In the genomic region with DNA sequence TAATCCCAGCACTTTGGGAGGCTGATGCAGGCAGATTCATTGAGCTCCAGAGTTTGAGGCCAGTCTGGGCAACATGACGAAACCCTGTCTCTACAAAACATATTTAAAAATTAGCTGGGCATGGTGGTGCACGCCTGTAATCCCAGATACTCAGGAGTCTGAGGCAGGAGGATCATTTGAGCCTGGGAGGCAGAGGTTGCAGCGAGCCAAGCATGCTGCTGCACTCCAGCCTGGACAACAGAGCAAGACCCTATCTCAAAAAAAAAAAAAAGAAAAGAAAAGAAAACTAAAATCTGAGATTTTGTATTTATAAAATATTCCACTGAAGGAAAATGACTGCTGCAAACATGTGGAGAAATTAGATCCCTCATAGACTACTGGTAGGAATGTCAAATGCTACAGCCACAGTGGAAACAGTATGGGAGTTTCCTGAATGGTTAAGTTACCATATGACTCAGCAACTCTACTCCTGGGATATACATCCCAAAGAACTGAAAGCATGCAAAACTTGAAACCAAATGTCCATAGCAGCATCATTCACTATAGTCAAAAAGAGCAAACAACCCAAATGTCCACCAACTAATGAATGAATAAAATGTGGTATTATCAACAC, we compare ENCODE assay signal across 12 cellular contexts.
DNase-seq lines count a peak whose midpoint lies in the region; ATAC-seq, FAIRE-seq and TF ChIP-seq lines count a peak whose summit lies in the region.
"Had no signal": no experiment of that assay in that cellular context is flagged by ENCODE, and none has a peak within 500 bp of the region (broad histone marks: within the 10 kb centered on the region; RNA-seq: fewer than 3 reads in every experiment).

No MANE protein-coding gene starts in this region.

- H3K27ac ChIP-seq in endothelial cell of umbilical vein (ENCODE audit: insufficient read depth, low read depth, low read length) (peak overlapping the region; percentile 56), osteoblast (ENCODE audit: low read depth, low read length) (peak overlapping the region; percentile 48)
- H3K27ac ChIP-seq: thoracic aorta had no signal

- intact Hi-C loops in endothelial cell of umbilical vein (cut with micrococcal nuclease) (no loop called here), natural killer cell (cut with micrococcal nuclease) (no loop called here)

- H3K79me2 ChIP-seq in endothelial cell of umbilical vein (ENCODE audit: control insufficient read depth, insufficient read depth, low read length): no peaks in the 10 kb centered on the region
- no peaks in the 10 kb centered on the region for H3K79me2 ChIP-seq in osteoblast (ENCODE audit: insufficient read depth, low read length)

- peak in 1 of 2 donors; percentile 14 for TF ChIP-seq CTCF in endothelial cell of umbilical vein (IDR thresholded peaks at IDR 0.05; ENCODE audit: extremely low read depth in 1 of 2, insufficient read depth in 1 of 2, low read depth in 1 of 2, low read length in 2 of 2)
- peak; percentile 58 for TF ChIP-seq CTCF in osteoblast (IDR thresholded peaks at IDR 0.05; ENCODE audit: extremely low read depth, low read depth, low read length)
- TF ChIP-seq CTCF in natural killer cell (IDR thresholded peaks at IDR 0.05): no peak

- no peak overlapping the region for H3K9ac ChIP-seq in endothelial cell of umbilical vein (replicated peaks; ENCODE audit: extremely low read depth, insufficient read depth, low read length)

- H4K20me1 ChIP-seq in endothelial cell of umbilical vein (replicated peaks; ENCODE audit: control insufficient read depth, extremely low read depth, insufficient read depth, low read length): no peaks in the 10 kb centered on the region
- H4K20me1 ChIP-seq in osteoblast (ENCODE audit: insufficient read depth, low read length): peaks cover 14% of the 10 kb centered on the region

- no peaks in the 10 kb centered on the region for H3K27me3 ChIP-seq in endothelial cell of umbilical vein (ENCODE audit: control insufficient read depth in 2 of 2, insufficient read depth in 2 of 2, low read length in 2 of 2)
- no peaks in the 10 kb centered on the region for H3K27me3 ChIP-seq in osteoblast (ENCODE audit: insufficient read depth, low read length)

- no peaks in the 10 kb centered on the region for H3K27me3 Mint-ChIP-seq in natural killer cell (ENCODE audit: low read depth in 2 of 2)

- no peak overlapping the region for H3K4me3 Mint-ChIP-seq in natural killer cell
- H3K4me3 Mint-ChIP-seq: neural crest cell had no signal

- POLR2A ChIA-PET in endothelial cell of umbilical vein (lab: Charles Lee): no interaction called here

- H3K36me3 ChIP-seq in endothelial cell of umbilical vein (ENCODE audit: control insufficient read depth in 2 of 2, extremely low read depth in 1 of 2, insufficient read depth in 2 of 2, low read length in 2 of 2): peaks cover 6 to 25% of the 10 kb centered on the region in 2 experiments
- H3K36me3 ChIP-seq in osteoblast (ENCODE audit: insufficient read depth, low read length): peaks cover 32% of the 10 kb centered on the region

- no peak for TF ChIP-seq POLR2A in endothelial cell of umbilical vein (IDR thresholded peaks at IDR 0.05; ENCODE audit: low read depth, low read length)

- H3K4me2 ChIP-seq in endothelial cell of umbilical vein (ENCODE audit: insufficient read depth, low read length) (no peak overlapping the region), osteoblast (ENCODE audit: insufficient read depth, low read length) (peak overlapping the region; percentile 1)

- DNase-seq in ELR (ENCODE audit: low read depth) (peak; percentile 85), RCC 7860 (ENCODE audit: low spot score) (peak; percentile 60), endothelial cell of umbilical vein (ENCODE audit: low read depth, low spot score) (peak; percentile 71), osteoblast (ENCODE audit: insufficient read length, low spot score, missing footprints) (peak; percentile 90), natural killer cell (no peak), NAMALWA (ENCODE audit: low spot score) (no peak), activated T-cell treated with anti-CD3 and anti-CD28 coated beads for 4 hours (no peak)
- no peak for DNase-seq in activated CD8-positive, alpha-beta memory T cell treated with anti-CD3 and anti-CD28 coated beads, Interleukin-2, amount 50 U/mL, for 4 hours
- DNase-seq: NCI-H524 treated with DMSO at 0.1 percent for 48 hours; stimulated activated CD4-positive, alpha-beta T cell treated with anti-CD3 and anti-CD28 coated beads, Interleukin-4, amount 100 ng/mL, for 24 hours had no signal

- dilution Hi-C loops in endothelial cell of umbilical vein (cut with MboI; ENCODE audit: extremely low pct_ligation_motif_present, low sequenced_read_pairs): no loop called here

- CTCF ChIA-PET in endothelial cell of umbilical vein (lab: Charles Lee): interaction anchor here (3.9 kb wide), 1 partner anchor 132 kb away, joined by 13 read pairs; no protein-coding TSS in a partner anchor

- H3K36me3 Mint-ChIP-seq in natural killer cell: peaks cover 21% of the 10 kb centered on the region

- BruUV-seq in endothelial cell of umbilical vein (replicated peaks; lab: Mats Ljungman, UMichigan): no TSS peak

- FAIRE-seq in RCC 7860 (lab: Jason Lieb, UNC): peak; percentile 74
- peak; percentile 28 for FAIRE-seq in endothelial cell of umbilical vein (lab: Jason Lieb, UNC)

- H2AFZ ChIP-seq in endothelial cell of umbilical vein (ENCODE audit: low read depth, low read length) (no peak overlapping the region), osteoblast (ENCODE audit: low read length) (no peak overlapping the region)

- H3K9me3 Mint-ChIP-seq in natural killer cell: no peaks in the 10 kb centered on the region
- H3K9me3 Mint-ChIP-seq: neural crest cell had no signal

- H3K4me1 ChIP-seq in endothelial cell of umbilical vein (ENCODE audit: control insufficient read depth, extremely low read depth, insufficient read depth, low read length): peaks cover 19% of the 10 kb centered on the region
- peaks cover 31% of the 10 kb centered on the region for H3K4me1 ChIP-seq in osteoblast (ENCODE audit: insufficient read depth, low read length)

- H3K4me1 Mint-ChIP-seq in natural killer cell: no peaks in the 10 kb centered on the region
- H3K4me1 Mint-ChIP-seq: neural crest cell had no signal

- no peak for ATAC-seq in natural killer cell

- no peak overlapping the region for H3K4me3 ChIP-seq in endothelial cell of umbilical vein (replicated peaks in 1 of 3; ENCODE audit: insufficient read depth in 1 of 3, low read depth in 1 of 3, low read length in 3 of 3)
- no peak overlapping the region for H3K4me3 ChIP-seq in osteoblast (ENCODE audit: insufficient read depth, low read length)
- H3K4me3 ChIP-seq: thoracic aorta had no signal

- no peaks in the 10 kb centered on the region for H3K9me1 ChIP-seq in endothelial cell of umbilical vein (replicated peaks; ENCODE audit: control insufficient read depth, extremely low read depth, insufficient read depth, low read length)

- H3K9me3 ChIP-seq in endothelial cell of umbilical vein (replicated peaks; ENCODE audit: control insufficient read depth, insufficient read depth, low read length) (no peaks in the 10 kb centered on the region), osteoblast (ENCODE audit: low read depth, low read length) (no peaks in the 10 kb centered on the region)
- H3K9me3 ChIP-seq: thoracic aorta had no signal

- peak overlapping the region in 1 of 2 donors; percentile 47 for H3K27ac Mint-ChIP-seq in natural killer cell

TF ChIP-seq in endothelial cell of umbilical vein, 7 proteins besides CTCF, POLR2A, EP300 and RAD21:
- TF ChIP-seq JUN (IDR thresholded peaks at IDR 0.05; ENCODE audit: borderline replicate concordance, insufficient read depth, insufficient read length, low read depth) (peak; percentile 15), POLR2AphosphoS5 (IDR thresholded peaks at IDR 0.05; ENCODE audit: insufficient read depth, low read depth, low read length) (no peak), FOS (IDR thresholded peaks at IDR 0.05; ENCODE audit: borderline replicate concordance, insufficient read depth, low read length) (peak; percentile 21), EZH2 (IDR thresholded peaks at IDR 0.05; ENCODE audit: borderline replicate concordance, low read depth, low read length, severe bottlenecking) (no peak), GATA2 (IDR thresholded peaks at IDR 0.05; ENCODE audit: insufficient read depth, insufficient read length, low read depth, low read length) (no peak)
- TF ChIP-seq, protein P1, sequence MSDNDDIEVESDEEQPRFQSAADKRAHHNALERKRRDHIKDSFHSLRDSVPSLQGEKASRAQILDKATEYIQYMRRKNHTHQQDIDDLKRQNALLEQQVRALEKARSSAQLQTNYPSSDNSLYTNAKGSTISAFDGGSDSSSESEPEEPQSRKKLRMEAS (IDR thresholded peaks at IDR 0.05; ENCODE audit: insufficient read depth, insufficient read length): no peak

Comparison
In these comparisons a context has a peak if more than half of its experiments do, and no peak if none do; other contexts are left out.
1. DNase-seq: peak in ELR (single experiment), RCC 7860 (single experiment), endothelial cell of umbilical vein (single experiment) and osteoblast (single experiment); none in natural killer cell (single experiment), NAMALWA (single experiment), activated T-cell treated with anti-CD3 and anti-CD28 coated beads for 4 hours (single experiment) and activated CD8-positive, alpha-beta memory T cell treated with anti-CD3 and anti-CD28 coated beads, Interleukin-2, amount 50 U/mL, for 4 hours (single experiment).